In genomic region chr1:230068952-230069684, GRCh38 we compare ENCODE assay signal across 1 cellular context.
TF ChIP-seq lines count a peak whose summit lies in the region.

No MANE protein-coding gene starts in this region.

TF ChIP-seq in GM23338, 12 proteins besides CTCF, POLR2A, EP300 and RAD21 (continued from another document):
- TF ChIP-seq ETS1 (IDR thresholded peaks at IDR 0.05) (no peak), STAT1 (IDR thresholded peaks at IDR 0.05; ENCODE audit: unreplicated experiment) (no peak), ZNF462 (CRISPR knock-in tag; IDR thresholded peaks at IDR 0.05) (no peak)
